ENCODE assay signal across 1 cellular context in the genomic region with DNA sequence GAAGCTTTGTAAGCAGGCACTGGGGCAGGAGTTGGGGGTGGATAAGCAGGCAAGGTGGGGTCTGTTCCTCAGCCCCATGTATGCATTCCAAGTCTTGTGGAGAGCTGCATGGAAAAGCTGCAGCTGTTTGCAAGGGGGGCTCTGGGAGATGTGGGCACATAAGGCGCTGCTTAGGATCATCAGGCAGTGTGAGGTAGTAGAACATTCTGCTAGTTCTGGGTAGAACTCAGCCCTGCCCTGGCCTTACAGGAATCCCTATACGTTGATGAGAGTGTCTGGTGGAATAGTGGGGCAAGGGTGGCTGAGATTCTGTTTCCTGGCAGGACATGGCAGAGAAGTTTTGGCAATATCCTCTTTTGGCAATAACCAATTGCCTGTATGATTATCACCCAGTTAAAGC.
TF ChIP-seq lines count a peak whose summit lies in the region.

No MANE protein-coding gene starts in this region.

TF ChIP-seq in IMR-90, 13 proteins besides CTCF, POLR2A, EP300 and RAD21:
- TF ChIP-seq, protein P1, sequence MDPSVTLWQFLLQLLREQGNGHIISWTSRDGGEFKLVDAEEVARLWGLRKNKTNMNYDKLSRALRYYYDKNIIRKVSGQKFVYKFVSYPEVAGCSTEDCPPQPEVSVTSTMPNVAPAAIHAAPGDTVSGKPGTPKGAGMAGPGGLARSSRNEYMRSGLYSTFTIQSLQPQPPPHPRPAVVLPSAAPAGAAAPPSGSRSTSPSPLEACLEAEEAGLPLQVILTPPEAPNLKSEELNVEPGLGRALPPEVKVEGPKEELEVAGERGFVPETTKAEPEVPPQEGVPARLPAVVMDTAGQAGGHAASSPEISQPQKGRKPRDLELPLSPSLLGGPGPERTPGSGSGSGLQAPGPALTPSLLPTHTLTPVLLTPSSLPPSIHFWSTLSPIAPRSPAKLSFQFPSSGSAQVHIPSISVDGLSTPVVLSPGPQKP (IDR thresholded peaks at IDR 0.05; ENCODE audit: borderline replicate concordance, low read depth, low read length): no peak
- no peak for TF ChIP-seq RFX5 (IDR thresholded peaks at IDR 0.05; ENCODE audit: low read depth, low read length)
- no peak for TF ChIP-seq MXI1 (IDR thresholded peaks at IDR 0.05; ENCODE audit: borderline replicate concordance, low read depth, low read length)
- TF ChIP-seq MAZ (IDR thresholded peaks at IDR 0.05; ENCODE audit: borderline replicate concordance, low read depth, low read length): no peak
- TF ChIP-seq BHLHE40 (IDR thresholded peaks at IDR 0.05; ENCODE audit: low read depth, low read length): no peak
- TF ChIP-seq NFE2L2 (IDR thresholded peaks at IDR 0.05; ENCODE audit: low read depth, low read length): no peak
- TF ChIP-seq, protein P2, sequence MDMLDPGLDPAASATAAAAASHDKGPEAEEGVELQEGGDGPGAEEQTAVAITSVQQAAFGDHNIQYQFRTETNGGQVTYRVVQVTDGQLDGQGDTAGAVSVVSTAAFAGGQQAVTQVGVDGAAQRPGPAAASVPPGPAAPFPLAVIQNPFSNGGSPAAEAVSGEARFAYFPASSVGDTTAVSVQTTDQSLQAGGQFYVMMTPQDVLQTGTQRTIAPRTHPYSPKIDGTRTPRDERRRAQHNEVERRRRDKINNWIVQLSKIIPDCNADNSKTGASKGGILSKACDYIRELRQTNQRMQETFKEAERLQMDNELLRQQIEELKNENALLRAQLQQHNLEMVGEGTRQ (IDR thresholded peaks at IDR 0.05; ENCODE audit: low read depth, low read length): no peak
- no peak for TF ChIP-seq CHD1 (IDR thresholded peaks at IDR 0.05; ENCODE audit: low read depth, low read length)
- no peak for TF ChIP-seq MAFK (IDR thresholded peaks at IDR 0.05; ENCODE audit: low read depth, low read length)
- no peak for TF ChIP-seq SMC3 (IDR thresholded peaks at IDR 0.05; ENCODE audit: low read depth, low read length)
